Comparison of ENCODE assay signal across 21 cellular contexts in genomic region chr3:54632834-54633233, GRCh38.
A peak's percentile ranks its signal among the peaks of the same experiment; 100 is the strongest.
DNase-seq lines count a peak whose midpoint lies in the region; ATAC-seq, FAIRE-seq and TF ChIP-seq lines count a peak whose summit lies in the region.
"Had no signal": no experiment of that assay in that cellular context is flagged by ENCODE, and none has a peak within 500 bp of the region (broad histone marks: within the 10 kb centered on the region; RNA-seq: fewer than 3 reads in every experiment).

No MANE protein-coding gene starts in this region.

- no peak overlapping the region for H3K18ac ChIP-seq in H9 (ENCODE audit: insufficient read length, low read depth, low read length)
- H3K18ac ChIP-seq in H1 (ENCODE audit: extremely low read depth, low read length) = no peak overlapping the region

- DNase-seq in GM23338 (ENCODE audit: low spot score) (no peak), H9 (peak; percentile 50), NT2/D1 (ENCODE audit: low read depth, low spot score) (no peak), H1 (ENCODE audit: low read depth in 1 of 2, low spot score in 2 of 2) (no peak), medulla oblongata (ENCODE audit: extremely low spot score) (no peak), NCI-H187 treated with DMSO at 0.1 percent for 48 hours (lab: John Stamatoyannopoulos, UW) (no peak), OCI-M1 (lab: John Stamatoyannopoulos, UW) (no peak)
- DNase-seq: Caco-2; CD4-positive, CD25-positive, alpha-beta regulatory T cell; CD8-positive, alpha-beta T cell; DMS153; DND-41; GM23248; HCEC 1CT had no signal

- peaks cover 53% of the 10 kb centered on the region for H3K36me3 ChIP-seq in GM23338 (ENCODE audit: insufficient read depth)
- peaks cover 35% of the 10 kb centered on the region for H3K36me3 ChIP-seq in NT2/D1 (ENCODE audit: insufficient read depth, insufficient read length, low read length)
- H3K36me3 ChIP-seq in H1 (ENCODE audit: control insufficient read depth in 2 of 4, insufficient read depth in 4 of 4, low read length in 3 of 4) = peaks cover 20 to 59% (median 37%) of the 10 kb centered on the region in 4 experiments
- H3K36me3 ChIP-seq: BLaER1 had no signal

- H2BK5ac ChIP-seq in H9 (ENCODE audit: insufficient read length, low read length) (no peak overlapping the region), H1 (ENCODE audit: low read depth, low read length) (no peak overlapping the region)

- no peak for ATAC-seq in GM23338
- ATAC-seq: CD8-positive, alpha-beta T cell had no signal

- H3K4me1 Mint-ChIP-seq in GM23338 (peaks cover 21% of the 10 kb centered on the region), H9 (peaks cover 50 to 54% of the 10 kb centered on the region in 2 experiments)
- H3K4me1 Mint-ChIP-seq: B cell; CD4-positive, CD25-positive, alpha-beta regulatory T cell had no signal

- H3K4me3 Mint-ChIP-seq in GM23338 (peak overlapping the region; percentile 45; the same call in 2 of the 3 replicates), H9 (peak overlapping the region in 1 of 2 experiments; percentile 10; a peak in 1 of 5 replicates)
- H3K4me3 Mint-ChIP-seq: B cell; CD4-positive, CD25-positive, alpha-beta regulatory T cell; CD8-positive, alpha-beta T cell had no signal

- no peak overlapping the region for H3K56ac ChIP-seq in H9 (ENCODE audit: insufficient read length, low read depth, low read length)
- H3K56ac ChIP-seq in H1 (replicated peaks; ENCODE audit: insufficient read length, low read depth, low read length) = no peak overlapping the region

- H3K79me2 ChIP-seq in GM23338 (replicated peaks; ENCODE audit: insufficient read depth) (peaks cover 28% of the 10 kb centered on the region), H9 (ENCODE audit: insufficient read depth, low read length) (no peaks in the 10 kb centered on the region; the same call in 1 of the 2 replicates), H1 (ENCODE audit: control insufficient read depth in 1 of 2, insufficient read depth in 2 of 2, low read length in 2 of 2) (peaks cover 0 to 19% of the 10 kb centered on the region in 2 experiments; a peak in 2 of 4 replicates)

- H2BK12ac ChIP-seq in H9 (ENCODE audit: insufficient read length, low read depth, low read length) (no peak overlapping the region), H1 (ENCODE audit: low read depth, low read length) (no peak overlapping the region)

- peaks cover 15% of the 10 kb centered on the region for H4K20me1 ChIP-seq in GM23338 (replicated peaks; ENCODE audit: insufficient read depth)
- H4K20me1 ChIP-seq in H9 (ENCODE audit: control insufficient read depth, insufficient read depth, insufficient read length) = no peaks in the 10 kb centered on the region
- peaks cover 11% of the 10 kb centered on the region in 2 experiments for H4K20me1 ChIP-seq in H1 (replicated peaks in 1 of 2; ENCODE audit: control insufficient read depth in 1 of 2, insufficient read depth in 2 of 2, low read length in 2 of 2)
- H4K20me1 ChIP-seq: BLaER1 had no signal

- H4K91ac ChIP-seq in H9 (ENCODE audit: insufficient read length, low read depth, low read length) (no peak overlapping the region), H1 (replicated peaks; ENCODE audit: insufficient read length, low read length) (no peak overlapping the region)

- H3K23ac ChIP-seq in H9 (ENCODE audit: insufficient read length, low read depth, low read length) (no peak overlapping the region), H1 (ENCODE audit: insufficient read length) (no peak overlapping the region)

- H3K27me3 Mint-ChIP-seq in GM23338 (ENCODE audit: insufficient read depth, low read depth, poor library complexity) (peaks cover 31% of the 10 kb centered on the region), H9 (ENCODE audit: low read depth) (no peaks in the 10 kb centered on the region)
- H3K27me3 Mint-ChIP-seq: B cell; CD4-positive, CD25-positive, alpha-beta regulatory T cell had no signal

- TF ChIP-seq CTCF in GM23338 (conservative IDR thresholded peaks at IDR 0.05; ENCODE audit: low read depth in 2 of 2) (no peak), H9 (conservative IDR thresholded peaks at IDR 0.05) (no peak), H1 (IDR thresholded peaks at IDR 0.05; ENCODE audit: control extremely low read depth in 1 of 3, insufficient read depth in 1 of 3, low read depth in 1 of 3, low read length in 3 of 3) (no peak)

- H2AK5ac ChIP-seq in H9 (ENCODE audit: insufficient read length, low read length) (no peak overlapping the region), H1 (ENCODE audit: low read depth, low read length) (no peak overlapping the region)

- H3K27me3 ChIP-seq in GM23338 (ENCODE audit: insufficient read depth) (no peaks in the 10 kb centered on the region), H9 (ENCODE audit: insufficient read depth, low read length) (no peaks in the 10 kb centered on the region), NT2/D1 (ENCODE audit: insufficient read depth, insufficient read length) (no peaks in the 10 kb centered on the region), H1 (replicated peaks in 1 of 4; ENCODE audit: control insufficient read depth in 3 of 4, extremely low read depth in 1 of 4, insufficient read depth in 3 of 4, low read length in 3 of 4) (no peaks in the 10 kb centered on the region)
- H3K27me3 ChIP-seq: BLaER1 had no signal

- CTCF ChIA-PET in H1 (lab: Charles Lee; ENCODE audit: partially characterized antibody) = interaction anchor here (0.5 to 1.0 kb wide), 2 partner anchors 501 to 1619 kb away, joined by 3 read pairs; no protein-coding TSS in a partner anchor

- H3F3A ChIP-seq in GM23338 (replicated peaks; ENCODE audit: low read depth) = peaks cover 73% of the 10 kb centered on the region

- H4K8ac ChIP-seq in H9 (replicated peaks; ENCODE audit: insufficient read length, low read depth, low read length) (no peak overlapping the region), H1 (ENCODE audit: extremely low read depth, insufficient read depth, low read length) (no peak overlapping the region)

- H3K9me2 ChIP-seq in GM23338 (ENCODE audit: insufficient read depth) = 0 out of 2 replicates have a peak, but pooled peaks cover 9% of the 10 kb centered on the region

- H3K9me3 ChIP-seq in H9 (ENCODE audit: control insufficient read depth, low read depth, low read length) (no peaks in the 10 kb centered on the region), NT2/D1 (ENCODE audit: insufficient read depth, low read length) (peaks cover 18% of the 10 kb centered on the region; the same call in 1 of the 2 replicates), H1 (ENCODE audit: insufficient read depth in 2 of 2, low read depth in 1 of 2, low read length in 1 of 2) (no peaks in the 10 kb centered on the region)
- H3K9me3 ChIP-seq: BLaER1, Caco-2 had no signal

- H3K9ac ChIP-seq in H9 (ENCODE audit: extremely low read depth, insufficient read length, low read length) (no peak overlapping the region), NT2/D1 (ENCODE audit: insufficient read length, low read depth) (peak overlapping the region; percentile 0), H1 (replicated peaks in 1 of 4; ENCODE audit: extremely low read depth in 1 of 4, low read depth in 3 of 4, low read length in 3 of 4) (no peak overlapping the region; a peak in 1 of 7 replicates)
- H3K9ac ChIP-seq: BLaER1, GM23248 had no signal

- H3K4ac ChIP-seq in H9 (ENCODE audit: low read depth, low read length) = no peak overlapping the region
- no peak overlapping the region for H3K4ac ChIP-seq in H1 (replicated peaks; ENCODE audit: insufficient read length, low read depth, low read length)

- H3K4me2 ChIP-seq in GM23338 (peak overlapping the region; percentile 68; the same call in 1 of the 2 replicates), H9 (ENCODE audit: insufficient read depth, insufficient read length, low read length) (no peak overlapping the region), H1 (ENCODE audit: insufficient read depth in 1 of 2, low read depth in 2 of 2, low read length in 2 of 2) (peak overlapping the region in 1 of 2 experiments; percentile 80; a peak in 1 of 4 replicates)
- H3K4me2 ChIP-seq: BLaER1 had no signal

- H3K27ac ChIP-seq in GM23338 (ENCODE audit: low read depth) (peak overlapping the region; percentile 94), H9 (ENCODE audit: insufficient read length, low read depth, low read length) (no peak overlapping the region), H1 (ENCODE audit: low read depth, low read length) (no peak overlapping the region)
- H3K27ac ChIP-seq: BLaER1, C4-2B, GM23248 had no signal

- no peaks in the 10 kb centered on the region for H3K79me1 ChIP-seq in H9 (ENCODE audit: insufficient read depth, low read depth, low read length, poor library complexity, severe bottlenecking)
- H3K79me1 ChIP-seq in H1 (ENCODE audit: low read depth, low read length) = 0 out of 2 replicates have a peak, but pooled peaks cover 2% of the 10 kb centered on the region

- WGBS in H9 (ENCODE audit: extremely low coverage, insufficient read length, low lambda C conversion rate) = no CpG with 5 or more reads among the region's 6 CpGs
- WGBS in H1 (ENCODE audit: extremely low coverage in 1 of 2, insufficient coverage in 1 of 2, insufficient read length in 1 of 2, insufficient replicate concordance in 2 of 2, low coverage in 1 of 2, low lambda C conversion rate in 2 of 2, missing lambda C conversion rate in 1 of 2), 2 experiments = 96% methylated on average over 6 of the region's 6 CpGs; no CpG with 5 or more reads in 1 of the 2 experiments

- H3K4me3 ChIP-seq in GM23338 = peak overlapping the region; percentile 45; the same call in 1 of the 2 replicates
- no peak overlapping the region for H3K4me3 ChIP-seq in NT2/D1 (ENCODE audit: insufficient read length, low read depth)
- no peak overlapping the region for H3K4me3 ChIP-seq in H1 (ENCODE audit: extremely low read depth in 1 of 4, insufficient read depth in 2 of 4, low read depth in 3 of 4, low read length in 4 of 4)
- H3K4me3 ChIP-seq: BLaER1, GM23248 had no signal

- H2BK15ac ChIP-seq in H9 (ENCODE audit: low read depth, low read length) = no peak overlapping the region
- H2BK15ac ChIP-seq in H1 (ENCODE audit: low read length) = no peak overlapping the region

- no peaks in the 10 kb centered on the region for H3K23me2 ChIP-seq in H9 (ENCODE audit: insufficient read length, low read depth, low read length, poor library complexity, severe bottlenecking)
- H3K23me2 ChIP-seq in H1 (ENCODE audit: low read depth, low read length) = peaks cover 2% of the 10 kb centered on the region; the same call in 1 of the 2 replicates

- H2BK20ac ChIP-seq in H9 (ENCODE audit: low read depth, low read length, poor library complexity, severe bottlenecking) (no peak overlapping the region), H1 (ENCODE audit: low read length) (no peak overlapping the region)

- POLR2A ChIA-PET in H1 (lab: Charles Lee; ENCODE audit: partially characterized antibody) = interaction anchor here (0.6 to 7.8 kb wide), 17 partner anchors 8 to 742 kb away, joined by 3 to 87 read pairs (median 5); no protein-coding TSS in a partner anchor

- H2AFZ ChIP-seq in GM23338 (no peak overlapping the region), H9 (ENCODE audit: low read length) (no peak overlapping the region), H1 (ENCODE audit: low read length) (no peak overlapping the region)
- H2AFZ ChIP-seq: GM23248 had no signal

- no peak for TF ChIP-seq EP300 in H1 (IDR thresholded peaks at IDR 0.05; ENCODE audit: borderline replicate concordance in 1 of 2, low read depth in 2 of 2, low read length in 2 of 2)

- no peak for FAIRE-seq in H1 (lab: Jason Lieb, UNC)
- FAIRE-seq: A204.1, G401.6, GM12892, H54 had no signal

- H3T11ph ChIP-seq in H9 (ENCODE audit: low read length) = no peak overlapping the region

- H3K4me1 ChIP-seq in GM23338 (ENCODE audit: insufficient read depth) = peaks cover 34% of the 10 kb centered on the region
- peaks cover 3% of the 10 kb centered on the region; the same call in 1 of the 2 replicates for H3K4me1 ChIP-seq in H9 (ENCODE audit: insufficient read depth, low read length)
- peaks cover 15% of the 10 kb centered on the region for H3K4me1 ChIP-seq in NT2/D1 (ENCODE audit: insufficient read depth, insufficient read length)
- H3K4me1 ChIP-seq in H1 (replicated peaks in 1 of 4; ENCODE audit: control insufficient read depth in 3 of 4, insufficient read depth in 4 of 4, low read length in 3 of 4) = peaks cover 4 to 11% (median 7%) of the 10 kb centered on the region in 4 experiments; a peak in 5 of 7 replicates
- H3K4me1 ChIP-seq: BLaER1, Caco-2 had no signal

- TF ChIP-seq POLR2A in H1 (IDR thresholded peaks at IDR 0.05; ENCODE audit: control extremely low read depth in 1 of 2, low read depth in 2 of 2, low read length in 2 of 2) = peak in 1 of 2 experiments; percentile 48; a peak in 1 of 3 replicates

- H3K36me3 Mint-ChIP-seq in GM23338 (ENCODE audit: low read depth) = peaks cover 14% of the 10 kb centered on the region; the same call in 2 of the 3 replicates
- H3K36me3 Mint-ChIP-seq in H9 (ENCODE audit: insufficient read depth in 1 of 3, low read depth in 3 of 3) = peaks cover 27 to 46% (median 40%) of the 10 kb centered on the region in 3 experiments
- H3K36me3 Mint-ChIP-seq: CD4-positive, CD25-positive, alpha-beta regulatory T cell; CD8-positive, alpha-beta T cell had no signal

- no peak for TF ChIP-seq RAD21 in H1 (IDR thresholded peaks at IDR 0.05 in 1 of 2, conservative IDR thresholded peaks at IDR 0.05 in 1 of 2; ENCODE audit: low read depth in 2 of 2, low read length in 2 of 2)

- no peak overlapping the region for H3K14ac ChIP-seq in H9 (ENCODE audit: insufficient read depth, low read length)
- no peak overlapping the region for H3K14ac ChIP-seq in H1 (ENCODE audit: insufficient read length)

- H3K9me3 Mint-ChIP-seq in GM23338 (peaks cover 21% of the 10 kb centered on the region; the same call in 2 of the 3 replicates), H9 (peaks cover 0 to 6% of the 10 kb centered on the region in 2 experiments; a peak in 1 of 5 replicates)
- H3K9me3 Mint-ChIP-seq: CD8-positive, alpha-beta T cell had no signal

- H4K5ac ChIP-seq in H9 (ENCODE audit: insufficient read length, low read depth, low read length) (no peak overlapping the region), H1 (ENCODE audit: insufficient read length, low read depth, low read length) (peak overlapping the region; percentile 22)

- H3K27ac Mint-ChIP-seq in GM23338 (peak overlapping the region; percentile 72; the same call in 1 of the 2 replicates), H9 (peak overlapping the region in 2 of 3 experiments; percentile 27 to 95; a peak in 3 of 7 replicates)
- H3K27ac Mint-ChIP-seq: B cell; CD4-positive, CD25-positive, alpha-beta regulatory T cell; CD8-positive, alpha-beta T cell had no signal

- H2BK120ac ChIP-seq in H9 (ENCODE audit: low read depth, low read length, poor library complexity, severe bottlenecking) (no peak overlapping the region), H1 (replicated peaks; ENCODE audit: low read depth, low read length) (no peak overlapping the region)
